ENCODE assay signal across 8 cellular contexts in the genomic region with DNA sequence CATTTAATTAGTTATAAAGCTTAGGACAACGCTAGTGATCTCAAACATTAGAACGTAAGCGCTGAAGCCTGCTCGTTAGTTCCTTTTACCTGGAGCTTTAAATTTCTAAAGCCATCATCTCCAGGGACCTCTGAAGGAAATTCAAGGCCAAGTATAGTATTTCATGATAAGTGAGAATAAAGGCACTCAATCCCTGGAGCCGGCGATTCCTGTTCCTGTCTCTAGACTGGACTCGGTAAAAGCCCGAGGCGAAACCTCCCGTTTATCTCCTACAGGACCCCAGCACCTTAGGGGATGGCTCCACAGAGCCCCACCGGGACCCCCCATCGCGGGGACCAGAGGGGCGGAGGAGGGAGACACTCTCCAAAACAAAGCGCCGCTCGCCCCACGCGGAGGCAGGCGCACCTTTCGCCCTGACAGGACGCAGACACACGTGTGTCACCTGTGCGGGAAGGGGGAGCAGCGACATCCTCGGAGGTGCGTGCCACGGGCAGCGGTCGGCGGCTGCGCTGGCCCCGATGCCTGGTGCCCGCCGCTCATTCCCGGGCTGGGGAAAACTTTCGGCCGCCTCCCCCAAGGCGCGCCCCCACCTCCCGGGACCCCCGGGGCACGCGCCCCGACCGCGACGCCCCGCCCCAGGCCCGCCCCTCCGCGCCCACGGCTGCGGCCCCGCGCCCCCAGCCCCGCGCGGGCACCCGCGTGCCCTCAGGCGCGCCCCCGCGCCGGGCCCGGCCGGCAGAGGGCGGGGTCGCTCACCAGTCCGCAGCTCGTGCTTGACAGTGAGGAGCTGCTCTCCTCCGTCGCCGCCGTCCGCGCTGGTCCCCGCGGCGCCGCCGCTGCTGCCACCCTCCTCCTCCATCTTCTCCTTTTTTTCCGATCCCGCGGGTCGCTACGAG. TPM values are rescaled to one million over a fixed set of nuclear protein-coding genes. Genes with fewer than 3 reads are reported as not detected.
DNase-seq lines count a peak whose midpoint lies in the region; ATAC-seq and TF ChIP-seq lines count a peak whose summit lies in the region.

No MANE protein-coding gene starts in this region.

- peaks cover 11% of the 10 kb centered on the region for H3K36me3 Mint-ChIP-seq in activated T-cell treated with anti-CD3 and anti-CD28 coated beads, Interleukin-2, amount 50 U/mL, for 4 hours (ENCODE audit: insufficient read depth)
- peaks cover 0 to 47% (median 9%) of the 10 kb centered on the region in 5 donors for H3K36me3 Mint-ChIP-seq in naive thymus-derived CD4-positive, alpha-beta T cell

- H3K27me3 ChIP-seq in BE2C: no peaks in the 10 kb centered on the region
- no peaks in the 10 kb centered on the region for H3K27me3 ChIP-seq in naive thymus-derived CD4-positive, alpha-beta T cell (ENCODE audit: control insufficient read depth in 2 of 2, insufficient read depth in 2 of 2, low read length in 2 of 2)

- H3K27me3 Mint-ChIP-seq in activated T-cell treated with anti-CD3 and anti-CD28 coated beads, Interleukin-2, amount 50 U/mL, for 4 hours (ENCODE audit: low read depth): no peaks in the 10 kb centered on the region
- no peaks in the 10 kb centered on the region for H3K27me3 Mint-ChIP-seq in naive thymus-derived CD4-positive, alpha-beta T cell
- no peaks in the 10 kb centered on the region for H3K27me3 Mint-ChIP-seq in stimulated activated naive CD8-positive, alpha-beta T cell treated with anti-CD3 and anti-CD28 coated beads, Interleukin-15, amount 100 ng/mL, for 72 hours

- peaks cover 3% of the 10 kb centered on the region; the same call in 1 of the 2 replicates for H3K4me1 ChIP-seq in BE2C
- H3K4me1 ChIP-seq in naive thymus-derived CD4-positive, alpha-beta T cell (ENCODE audit: control insufficient read depth in 2 of 2, insufficient read depth in 2 of 2, low read length in 2 of 2): peaks cover 31 to 34% of the 10 kb centered on the region in 2 donors

- intact Hi-C loops in naive thymus-derived CD4-positive, alpha-beta T cell (cut with micrococcal nuclease): loop anchor here (1.0 to 10.0 kb wide), 26 partner anchors 8 to 1735 kb away; partner anchors contain the start of genes CCDC88C (in 2 of the 2), DGLUCY (in 2 of the 2), ATXN3 (in 1 of the 2) and EFCAB11 (in 1 of the 2)

- peak overlapping the region; percentile 28 to 83 (median 74) for H3K27ac Mint-ChIP-seq in naive thymus-derived CD4-positive, alpha-beta T cell
- H3K27ac Mint-ChIP-seq in stimulated activated naive CD8-positive, alpha-beta T cell treated with anti-CD3 and anti-CD28 coated beads, Interleukin-15, amount 100 ng/mL, for 72 hours: peak overlapping the region; percentile 57 to 86

- H3K27ac ChIP-seq in naive thymus-derived CD4-positive, alpha-beta T cell (ENCODE audit: low read depth, low read length): peak overlapping the region; percentile 91

- ATAC-seq in HG03439 (IDR thresholded peaks at IDR 0.05; ENCODE audit: unreplicated experiment): peak; percentile 37
- peak; percentile 21 to 24 for ATAC-seq in activated T-cell treated with anti-CD3 and anti-CD28 coated beads, Interleukin-2, amount 50 U/mL, for 4 hours
- peak; percentile 49 for ATAC-seq in esophagus mucosa
- ATAC-seq in naive thymus-derived CD4-positive, alpha-beta T cell: peak; percentile 23
- peak; percentile 39 for ATAC-seq in stimulated activated naive CD8-positive, alpha-beta T cell treated with anti-CD3 and anti-CD28 coated beads, Interleukin-15, amount 100 ng/mL, for 72 hours

- peaks cover 57% of the 10 kb centered on the region for H3K4me1 Mint-ChIP-seq in activated T-cell treated with anti-CD3 and anti-CD28 coated beads, Interleukin-2, amount 50 U/mL, for 4 hours (ENCODE audit: low read depth)
- H3K4me1 Mint-ChIP-seq in naive thymus-derived CD4-positive, alpha-beta T cell: peaks cover 34 to 71% (median 61%) of the 10 kb centered on the region in 7 donors
- peaks cover 57% of the 10 kb centered on the region for H3K4me1 Mint-ChIP-seq in stimulated activated naive CD8-positive, alpha-beta T cell treated with anti-CD3 and anti-CD28 coated beads, Interleukin-15, amount 100 ng/mL, for 72 hours

- peaks cover 3% of the 10 kb centered on the region for H3K9me3 Mint-ChIP-seq in activated T-cell treated with anti-CD3 and anti-CD28 coated beads, Interleukin-2, amount 50 U/mL, for 4 hours
- peaks cover 0 to 8% (median 0%) of the 10 kb centered on the region in 11 donors for H3K9me3 Mint-ChIP-seq in naive thymus-derived CD4-positive, alpha-beta T cell
- no peaks in the 10 kb centered on the region for H3K9me3 Mint-ChIP-seq in stimulated activated naive CD8-positive, alpha-beta T cell treated with anti-CD3 and anti-CD28 coated beads, Interleukin-15, amount 100 ng/mL, for 72 hours

- peak; percentile 6; the same call in 1 of the 2 replicates for TF ChIP-seq CTCF in BE2C (IDR thresholded peaks at IDR 0.05; ENCODE audit: low read depth, low read length)

- no peaks in the 10 kb centered on the region for H3K9me3 ChIP-seq in BE2C
- H3K9me3 ChIP-seq in naive thymus-derived CD4-positive, alpha-beta T cell (ENCODE audit: control insufficient read depth in 2 of 3, low read length in 3 of 3): no peaks in the 10 kb centered on the region

- H3K4me3 Mint-ChIP-seq in activated T-cell treated with anti-CD3 and anti-CD28 coated beads, Interleukin-2, amount 50 U/mL, for 4 hours: peak overlapping the region; percentile 88
- peak overlapping the region in 9 of 10 donors; percentile 80 to 90 (median 86) for H3K4me3 Mint-ChIP-seq in naive thymus-derived CD4-positive, alpha-beta T cell
- peak overlapping the region; percentile 91 to 94 for H3K4me3 Mint-ChIP-seq in stimulated activated naive CD8-positive, alpha-beta T cell treated with anti-CD3 and anti-CD28 coated beads, Interleukin-15, amount 100 ng/mL, for 72 hours

- DNase-seq in BE2C (peak; percentile 75), GM19238 (ENCODE audit: insufficient read length, low spot score) (peak; percentile 42), NOMO-1 treated with DMSO at 0.1 percent for 48 hours (lab: John Stamatoyannopoulos, UW; ENCODE audit: unreplicated experiment) (peak; percentile 68)
- DNase-seq in activated T-cell treated with anti-CD3 and anti-CD28 coated beads, Interleukin-2, amount 50 U/mL, for 4 hours: peak; percentile 50
- peak in 8 of 9 donors; percentile 47 to 72 (median 66) for DNase-seq in naive thymus-derived CD4-positive, alpha-beta T cell
- DNase-seq in stimulated activated naive CD8-positive, alpha-beta T cell treated with anti-CD3 and anti-CD28 coated beads, Interleukin-15, amount 100 ng/mL, for 72 hours: peak; percentile 56 to 72

- peak overlapping the region; percentile 74 for H3K4me3 ChIP-seq in BE2C (ENCODE audit: low read depth, low read length)
- peak overlapping the region; percentile 59 for H3K4me3 ChIP-seq in naive thymus-derived CD4-positive, alpha-beta T cell (ENCODE audit: low read length)

- CTCF ChIA-PET in naive thymus-derived CD4-positive, alpha-beta T cell (lab: Charles Lee): interaction anchor here (0.6 to 5.7 kb wide), 8 partner anchors 18 to 363 kb away, joined by 3 to 37 read pairs (median 4); partner anchors contain the start of gene DGLUCY

- no peaks in the 10 kb centered on the region for H3K36me3 ChIP-seq in BE2C
- peaks cover 0 to 3% (median 0%) of the 10 kb centered on the region in 3 experiments for H3K36me3 ChIP-seq in naive thymus-derived CD4-positive, alpha-beta T cell (ENCODE audit: control insufficient read depth in 2 of 3, insufficient read depth in 3 of 3, low read length in 3 of 3)

- POLR2A ChIA-PET in naive thymus-derived CD4-positive, alpha-beta T cell (lab: Charles Lee): interaction anchor here (0.6 to 5.6 kb wide), 19 partner anchors 11 to 1090 kb away, joined by 3 to 105 read pairs (median 3); partner anchors contain the start of genes DGLUCY and GPR68

RNA-seq across cellular contexts. Expression of gene RPS6KA5, which starts 0.6 kb away (rescaled TPM):
- polyA plus RNA-seq in BE2C (2012; ENCODE audit: insufficient read depth, insufficient read length, low read depth): 1.1 TPM
- 10 to 100 TPM; 17.3 to 19.5 (median 19.4) TPM for total RNA-seq in activated T-cell treated with anti-CD3 and anti-CD28 coated beads, Interleukin-2, amount 50 U/mL, for 4 hours
- total RNA-seq in esophagus mucosa: 9.1 TPM
- total RNA-seq in naive thymus-derived CD4-positive, alpha-beta T cell: 10 to 100 TPM; 31.9 to 43.5 (median 34.3) TPM
- 10 to 100 TPM; 17.7 to 26.8 TPM for polyA plus RNA-seq in naive thymus-derived CD4-positive, alpha-beta T cell

RNA-seq across cellular contexts. Expression of gene DGLUCY, which starts 54.0 kb away (rescaled TPM):
- polyA plus RNA-seq in BE2C (2012; ENCODE audit: insufficient read depth, insufficient read length, low read depth): 11.9 TPM
- total RNA-seq in activated T-cell treated with anti-CD3 and anti-CD28 coated beads, Interleukin-2, amount 50 U/mL, for 4 hours: 10 to 100 TPM; 25.1 to 29.0 (median 26.7) TPM
- total RNA-seq in esophagus mucosa: 21.8 TPM
- total RNA-seq in naive thymus-derived CD4-positive, alpha-beta T cell: 100 to 1,000 TPM in 2 of 5 experiments, 10 to 100 TPM in 3; 63.7 to 108 (median 95.9) TPM
- 10 to 100 TPM; 31.1 to 41.7 TPM for polyA plus RNA-seq in naive thymus-derived CD4-positive, alpha-beta T cell

Comparison
In these comparisons a context has a peak if more than half of its experiments do, and no peak if none do; other contexts are left out.
1. Peak in every context shown above with its lines: DNase-seq, ATAC-seq, H3K4me3 ChIP-seq and H3K27ac ChIP-seq.